In genomic region chr19:17303167-17303939, GRCh38 we compare ENCODE assay signal across 8 cellular contexts. TPM values are rescaled to one million over a fixed set of nuclear protein-coding genes. Genes with fewer than 3 reads are reported as not detected.
A peak's percentile ranks its signal among the peaks of the same experiment; 100 is the strongest.
DNase-seq lines count a peak whose midpoint lies in the region; ATAC-seq, FAIRE-seq and TF ChIP-seq lines count a peak whose summit lies in the region.

ABHD8 (minus strand) TSS chr19:17303425; CDS start chr19:17301616, 1,809 bp downstream.

- H3K27ac ChIP-seq in kidney (ENCODE audit: low read depth in 2 of 2, low read length in 2 of 2): peak within 1 kb of the TSS in 1 of 2 donors; percentile 43

- peak; percentile 98 for DNase-seq in AG08396 (ENCODE audit: low spot score)
- DNase-seq in NCI-H226: peak; percentile 83
- peak; percentile 97 for DNase-seq in activated CD4-positive, CD25-positive, alpha-beta regulatory T cell treated with anti-CD3 and anti-CD28 coated beads, Interleukin-2, amount 50 U/mL, for 72 hours
- peak; percentile 60 to 95 for DNase-seq in cerebellar nuclear complex (lab: John Stamatoyannopoulos, UW)
- DNase-seq in kidney: peak; percentile 99
- DNase-seq in stimulated activated CD4-positive, alpha-beta T cell treated with anti-CD3 and anti-CD28 coated beads, Interleukin-12 subunit alpha, Interleukin-12 subunit beta, amount 100 ng/mL, for 48 hours (ENCODE audit: low read depth in 2 of 3, low spot score in 1 of 3): peak; percentile 89 to 95 (median 93)

- peak; percentile 37 for FAIRE-seq in kidney (lab: Jason Lieb, UNC)

- H3K4me3 ChIP-seq in kidney (ENCODE audit: low read length in 2 of 2): peak within 1 kb of the TSS; percentile 48 to 66

- peak; percentile 54 for TF ChIP-seq CTCF in kidney (IDR thresholded peaks at IDR 0.05; ENCODE audit: borderline replicate concordance, extremely low read depth, insufficient read depth)

- H3K36me3 ChIP-seq in kidney (ENCODE audit: control insufficient read depth in 1 of 2, insufficient read depth in 2 of 2, low read length in 2 of 2): no peaks in the 10 kb centered on the region

- intact Hi-C loops in kidney (cut with DNase I): no loop called here

- peaks cover 10 to 19% of the 10 kb centered on the region in 2 donors for H3K4me1 ChIP-seq in kidney (ENCODE audit: control insufficient read depth in 1 of 2, insufficient read depth in 1 of 2, low read depth in 1 of 2, low read length in 2 of 2)

- peak within 1 kb of the TSS; percentile 58 to 82 for H3K9ac ChIP-seq in kidney (ENCODE audit: low read length in 2 of 2)

- no peaks in the 10 kb centered on the region for H3K9me3 ChIP-seq in kidney (ENCODE audit: control insufficient read depth in 1 of 2, low read length in 2 of 2)

- ATAC-seq in GM18873 (IDR thresholded peaks at IDR 0.05; ENCODE audit: low FRiP score, unreplicated experiment): peak; percentile 46
- peak; percentile 53 for ATAC-seq in HG03159 (IDR thresholded peaks at IDR 0.05; ENCODE audit: unreplicated experiment)

RNA-seq across cellular contexts. Expression of gene ABHD8, which starts in this region (rescaled TPM):
- 9.6 TPM for total RNA-seq in kidney
- 20.0 TPM for polyA plus RNA-seq in kidney (ENCODE audit: insufficient read depth, low read depth, low replicate concordance)
